ENCODE assay signal across 1 cellular context in genomic region chr6:38287487-38287886, GRCh38.
TF ChIP-seq lines count a peak whose summit lies in the region.

No MANE protein-coding gene starts in this region.

TF ChIP-seq in K562, 482 proteins besides CTCF, POLR2A, EP300 and RAD21 (continued from another document):
- TF ChIP-seq ATF6 (CRISPR knock-in tag; IDR thresholded peaks at IDR 0.05) (no peak), SNRNP70 (optimal IDR thresholded peaks at IDR 0.05; ENCODE audit: low read depth, low read length) (no peak), BCL6 (CRISPR knock-in tag; IDR thresholded peaks at IDR 0.05) (no peak), ZNF316 (IDR thresholded peaks at IDR 0.05) (peak; percentile 88), MAFG (tag; conservative IDR thresholded peaks at IDR 0.05) (peak; percentile 73), CREB1 (IDR thresholded peaks at IDR 0.05) (no peak), CREB1 (CRISPR knock-in tag; IDR thresholded peaks at IDR 0.05) (no peak), CBX1 (IDR thresholded peaks at IDR 0.05; ENCODE audit: low read depth) (no peak)
